In genomic region chr3:172312711-172313110, GRCh38 we compare ENCODE assay signal across 32 cellular contexts.
DNase-seq lines count a peak whose midpoint lies in the region; ATAC-seq and TF ChIP-seq lines count a peak whose summit lies in the region.
"Had no signal": no experiment of that assay in that cellular context is flagged by ENCODE, and none has a peak within 500 bp of the region (broad histone marks: within the 10 kb centered on the region; RNA-seq: fewer than 3 reads in every experiment).

No MANE protein-coding gene starts in this region.

- no peak for TF ChIP-seq CTCF in left ventricle myocardium inferior (IDR thresholded peaks at IDR 0.05; ENCODE audit: borderline replicate concordance)
- no peak for TF ChIP-seq CTCF in brain (conservative IDR thresholded peaks at IDR 0.05)
- TF ChIP-seq CTCF in osteocyte (IDR thresholded peaks at IDR 0.05), result no peak
- no peak for TF ChIP-seq CTCF in dorsolateral prefrontal cortex (IDR thresholded peaks at IDR 0.05 in 54 of 56, conservative IDR thresholded peaks at IDR 0.05 in 2 of 56; ENCODE audit: low read depth in 1 of 56, partially characterized antibody in 56 of 56)

- peaks cover 33% of the 10 kb centered on the region for H3K4me1 Mint-ChIP-seq in brain
- H3K4me1 Mint-ChIP-seq in osteocyte (ENCODE audit: unreplicated experiment), result peaks cover 38% of the 10 kb centered on the region
- H3K4me1 Mint-ChIP-seq: B cell; CD8-positive, alpha-beta memory T cell had no signal

- no peaks in the 10 kb centered on the region for H3K27me3 Mint-ChIP-seq in brain
- H3K27me3 Mint-ChIP-seq in osteocyte (ENCODE audit: unreplicated experiment), result no peaks in the 10 kb centered on the region
- H3K27me3 Mint-ChIP-seq: activated CD4-positive, alpha-beta T cell treated with anti-CD3 and anti-CD28 coated beads, Interleukin-2, amount 10 ng/mL, durations not matched to agents 7 days and 5 days; B cell; natural killer cell treated with Interleukin-12 subunit alpha and Interleukin-12 subunit beta and Interleukin-15 and Interleukin-18, amount 100 ng/mL, for 72 hours had no signal

- intact Hi-C loops in left ventricle myocardium inferior (cut with micrococcal nuclease), result no loop called here
- intact Hi-C loops in left ventricle myocardium superior (cut with micrococcal nuclease), result no loop called here
- intact Hi-C loops in dorsolateral prefrontal cortex (cut with DNase I), result no loop called here
- intact Hi-C loops in posterior cingulate gyrus (cut with DNase I), result no loop called here

- H3K4me3 Mint-ChIP-seq in brain (no peak overlapping the region), osteocyte (ENCODE audit: unreplicated experiment) (no peak overlapping the region)
- H3K4me3 Mint-ChIP-seq: activated CD4-positive, alpha-beta T cell treated with anti-CD3 and anti-CD28 coated beads, Interleukin-2, amount 10 ng/mL, durations not matched to agents 7 days and 5 days; activated T-cell treated with anti-CD3 and anti-CD28 coated beads, Interleukin-2, amount 50 U/mL, for 72 hours; B cell; CD8-positive, alpha-beta memory T cell; natural killer cell treated with Interleukin-12 subunit alpha and Interleukin-12 subunit beta and Interleukin-15 and Interleukin-18, amount 100 ng/mL, for 72 hours had no signal

- H3K9me3 Mint-ChIP-seq in brain, result no peaks in the 10 kb centered on the region
- no peaks in the 10 kb centered on the region for H3K9me3 Mint-ChIP-seq in osteocyte (ENCODE audit: unreplicated experiment)
- H3K9me3 Mint-ChIP-seq: activated CD4-positive, alpha-beta T cell treated with anti-CD3 and anti-CD28 coated beads, Interleukin-2, amount 10 ng/mL, durations not matched to agents 7 days and 5 days; activated T-cell treated with anti-CD3 and anti-CD28 coated beads, Interleukin-2, amount 50 U/mL, for 72 hours; CD8-positive, alpha-beta memory T cell; natural killer cell treated with Interleukin-12 subunit alpha and Interleukin-12 subunit beta and Interleukin-15 and Interleukin-18, amount 100 ng/mL, for 72 hours had no signal

- peaks cover 73% of the 10 kb centered on the region for H3K36me3 Mint-ChIP-seq in brain
- peaks cover 71% of the 10 kb centered on the region for H3K36me3 Mint-ChIP-seq in osteocyte (ENCODE audit: unreplicated experiment)

- H3K27me3 ChIP-seq in left ventricle myocardium inferior (ENCODE audit: low read depth), result no peaks in the 10 kb centered on the region
- no peaks in the 10 kb centered on the region for H3K27me3 ChIP-seq in dorsolateral prefrontal cortex
- H3K27me3 ChIP-seq: ovary, vagina had no signal

- H3K4me3 ChIP-seq in left ventricle myocardium inferior (no peak overlapping the region), dorsolateral prefrontal cortex (no peak overlapping the region)
- H3K4me3 ChIP-seq: A549, GM12878, lung, ovary, vagina had no signal

- ATAC-seq in left ventricle myocardium superior, result no peak
- ATAC-seq: A549; activated T-cell treated with anti-CD3 and anti-CD28 coated beads, Interleukin-2, amount 50 U/mL, for 72 hours; GM12878; natural killer cell treated with Interleukin-12 subunit alpha and Interleukin-12 subunit beta and Interleukin-15 and Interleukin-18, amount 100 ng/mL, for 72 hours; PC-3 had no signal

- H3K9me3 ChIP-seq in left ventricle myocardium inferior (replicated peaks), result no peaks in the 10 kb centered on the region
- H3K9me3 ChIP-seq: A549, ovary, vagina had no signal

- DNase-seq in left ventricle myocardium inferior (no peak), left ventricle myocardium superior (no peak), osteocyte (ENCODE audit: extremely low spot score, unreplicated experiment) (no peak), caudate nucleus (lab: John Stamatoyannopoulos, UW) (no peak), dorsolateral prefrontal cortex (no peak), activated T-cell treated with anti-CD3 and anti-CD28 coated beads for 4 hours (no peak), posterior cingulate gyrus (no peak)
- DNase-seq: activated CD4-positive, alpha-beta T cell treated with anti-CD3 and anti-CD28 coated beads, Interleukin-2, amount 10 ng/mL, durations not matched to agents 7 days and 5 days; activated naive CD4-positive, alpha-beta T cell treated with Interleukin-2 at 50 U/mL for 16 hours; activated T-cell treated with anti-CD3 and anti-CD28 coated beads, Interleukin-2, amount 50 U/mL, for 72 hours; amygdala; CD8-positive, alpha-beta memory T cell; dermis blood vessel endothelial cell; DMS 273 treated with DMSO at 0.1 percent for 48 hours; EL; GOT3; islet precursor cell; NCI-H1930; NCI-H526; NK-92 treated with Interleukin-12 subunit alpha and Interleukin-12 subunit beta, amount 100 ng/mL, for 24 hours; ovary; PC-3; SHP77 treated with DMSO at 0.1 percent for 48 hours; stimulated activated CD4-positive, alpha-beta T cell treated with anti-CD3 and anti-CD28 coated beads, Interleukin-12 subunit alpha, Interleukin-12 subunit beta, amount 100 ng/mL, for 4 hours; stimulated activated CD4-positive, alpha-beta T cell treated with anti-CD3 and anti-CD28 coated beads, Interleukin-4, amount 100 ng/mL, for 1 hour had no signal

- H3K4me1 ChIP-seq in left ventricle myocardium inferior, result peaks cover 66% of the 10 kb centered on the region

- peak overlapping the region in 4 of 5 experiments; percentile 3 to 87 (median 47) for H3K27ac Mint-ChIP-seq in brain
- peak overlapping the region; percentile 5 for H3K27ac Mint-ChIP-seq in osteocyte (ENCODE audit: unreplicated experiment)
- H3K27ac Mint-ChIP-seq: activated CD4-positive, alpha-beta T cell treated with anti-CD3 and anti-CD28 coated beads, Interleukin-2, amount 10 ng/mL, durations not matched to agents 7 days and 5 days; activated T-cell treated with anti-CD3 and anti-CD28 coated beads, Interleukin-2, amount 50 U/mL, for 72 hours; B cell; CD8-positive, alpha-beta memory T cell had no signal

- H3K36me3 ChIP-seq in left ventricle myocardium inferior, result peaks cover 41% of the 10 kb centered on the region
- H3K36me3 ChIP-seq: ovary had no signal

- H3K27ac ChIP-seq in left ventricle myocardium inferior (replicated peaks) (peak overlapping the region; percentile 74), caudate nucleus (ENCODE audit: low read depth, low read length) (no peak overlapping the region), dorsolateral prefrontal cortex (no peak overlapping the region)
- H3K27ac ChIP-seq: A549 had no signal
